Comparison of ENCODE assay signal across 8 cellular contexts in the genomic region with DNA sequence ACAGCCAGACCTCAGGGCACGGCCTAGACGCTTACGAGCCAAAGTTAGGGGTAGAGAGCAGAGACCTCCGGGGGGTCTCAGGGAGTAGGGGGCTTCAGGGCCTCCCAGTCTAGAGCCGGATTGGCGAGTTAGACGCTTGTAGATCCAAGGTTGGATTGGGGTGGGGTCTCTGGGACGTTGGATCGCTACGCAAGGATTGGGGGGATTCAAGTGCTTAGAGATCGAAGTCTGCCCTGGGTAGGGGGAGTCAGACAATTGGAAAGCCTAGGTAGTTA. TPM values are rescaled to one million over a fixed set of nuclear protein-coding genes. Genes with fewer than 3 reads are reported as not detected.
A peak's percentile ranks its signal among the peaks of the same experiment; 100 is the strongest.
DNase-seq lines count a peak whose midpoint lies in the region; ATAC-seq and TF ChIP-seq lines count a peak whose summit lies in the region.

No MANE protein-coding gene starts in this region.

- no peaks in the 10 kb centered on the region for H3K27me3 Mint-ChIP-seq in MCF 10A (ENCODE audit: insufficient read depth, unreplicated experiment)

- H2BK120ac ChIP-seq in mesendoderm (ENCODE audit: low read depth, low read length), result no peak overlapping the region

- H3K23ac ChIP-seq in mesendoderm (ENCODE audit: low read length), result no peak overlapping the region

- H3K4me3 Mint-ChIP-seq in MCF 10A (ENCODE audit: unreplicated experiment), result peak overlapping the region; percentile 96

- peak overlapping the region; percentile 59 for H2AK5ac ChIP-seq in mesendoderm (ENCODE audit: low read length)

- peak overlapping the region; percentile 64 for H3K4ac ChIP-seq in mesendoderm (ENCODE audit: low read depth, low read length)

- peaks cover 6 to 25% (median 15%) of the 10 kb centered on the region in 11 experiments; a peak in 20 of 22 replicates for H3K36me3 ChIP-seq in BLaER1 treated with 17β-estradiol and CSF1 and Interleukin-3, amounts not matched to agents 10 nM and 100 nM
- H3K36me3 ChIP-seq in mesendoderm (ENCODE audit: control insufficient read depth, insufficient read depth, low read length) (no peaks in the 10 kb centered on the region), urinary bladder (ENCODE audit: insufficient read depth) (no peaks in the 10 kb centered on the region)

- peaks cover 7% of the 10 kb centered on the region for H3K79me1 ChIP-seq in mesendoderm (ENCODE audit: low read length)

- DNase-seq in NB4 (ENCODE audit: low read depth) (no peak), MCF 10A (ENCODE audit: unreplicated experiment) (no peak), mesendoderm (peak; percentile 54)

- H3K4me1 Mint-ChIP-seq in MCF 10A (ENCODE audit: insufficient read depth, unreplicated experiment), result peaks cover 18% of the 10 kb centered on the region

- peak overlapping the region; percentile 13 for H3K18ac ChIP-seq in mesendoderm (ENCODE audit: low read length)

- peak overlapping the region; percentile 88 for H3K56ac ChIP-seq in mesendoderm (ENCODE audit: low read length)

- no TSS peak for BruUV-seq in MCF 10A (replicated peaks; lab: Mats Ljungman, UMichigan)

- H3K4me3 ChIP-seq in BLaER1 treated with 17β-estradiol and CSF1 and Interleukin-3, amounts not matched to agents 10 nM and 100 nM, result peak overlapping the region; percentile 84 to 100 (median 97)
- peak overlapping the region; percentile 96 for H3K4me3 ChIP-seq in NB4 (ENCODE audit: low read depth, low read length)
- peak overlapping the region; percentile 56 for H3K4me3 ChIP-seq in mesendoderm (ENCODE audit: low read length)
- H3K4me3 ChIP-seq in urinary bladder (ENCODE audit: low read depth, low read length), result peak overlapping the region; percentile 92

- peaks cover 15 to 39% (median 29%) of the 10 kb centered on the region in 11 experiments; a peak in 21 of 22 replicates for H4K20me1 ChIP-seq in BLaER1 treated with 17β-estradiol and CSF1 and Interleukin-3, amounts not matched to agents 10 nM and 100 nM

- no peaks in the 10 kb centered on the region for H3K9me3 ChIP-seq in BLaER1 treated with 17β-estradiol and CSF1 and Interleukin-3, amounts not matched to agents 10 nM and 100 nM (replicated peaks in 1 of 11)

- H3K9ac ChIP-seq in BLaER1 treated with 17β-estradiol and CSF1 and Interleukin-3, amounts not matched to agents 10 nM and 100 nM, result peak overlapping the region; percentile 84 to 96 (median 95)
- peak overlapping the region; percentile 79 for H3K9ac ChIP-seq in mesendoderm (ENCODE audit: low read length)

- ATAC-seq in GM21367 (IDR thresholded peaks at IDR 0.05; ENCODE audit: unreplicated experiment), result no peak
- ATAC-seq in GM19395 (IDR thresholded peaks at IDR 0.05; ENCODE audit: unreplicated experiment), result no peak
- ATAC-seq in HG03025 (IDR thresholded peaks at IDR 0.05; ENCODE audit: low FRiP score, unreplicated experiment), result no peak

- H2BK5ac ChIP-seq in mesendoderm (ENCODE audit: low read length), result peak overlapping the region; percentile 15

- peak overlapping the region; percentile 99 for H3K27ac Mint-ChIP-seq in MCF 10A (ENCODE audit: low read depth, unreplicated experiment)

- no peak overlapping the region for H4K5ac ChIP-seq in mesendoderm (ENCODE audit: low read length)

- peaks cover 31 to 46% (median 36%) of the 10 kb centered on the region in 10 experiments for H3K4me1 ChIP-seq in BLaER1 treated with 17β-estradiol and CSF1 and Interleukin-3, amounts not matched to agents 10 nM and 100 nM
- H3K4me1 ChIP-seq in mesendoderm (ENCODE audit: control insufficient read depth, low read depth, low read length) (no peaks in the 10 kb centered on the region), urinary bladder (ENCODE audit: insufficient read depth) (no peaks in the 10 kb centered on the region)

- H3K4me2 ChIP-seq in BLaER1 treated with 17β-estradiol and CSF1 and Interleukin-3, amounts not matched to agents 10 nM and 100 nM, result peak overlapping the region; percentile 91 to 99 (median 98)
- H3K4me2 ChIP-seq in mesendoderm (ENCODE audit: low read length), result peak overlapping the region; percentile 90

- POLR2A ChIA-PET in MCF 10A (lab: Yijun Ruan, JAX), result interaction anchor here (0.7 to 4.9 kb wide), 51 partner anchors 9 to 1130 kb away, joined by 3 to 57 read pairs (median 5); a partner anchor contains a TSS

- CTCF ChIA-PET in MCF 10A (lab: Yijun Ruan, JAX), result interaction anchor here (0.6 to 2.0 kb wide), 23 partner anchors 8 to 1131 kb away, joined by 3 to 15 read pairs (median 4); a partner anchor contains a TSS

- no peak for TF ChIP-seq POLR2A in NB4 (IDR thresholded peaks at IDR 0.05; ENCODE audit: extremely low read depth, insufficient read length)

- H3K27ac ChIP-seq in BLaER1 treated with 17β-estradiol and CSF1 and Interleukin-3, amounts not matched to agents 10 nM and 100 nM, result peak overlapping the region; percentile 81 to 94 (median 89)
- H3K27ac ChIP-seq in mesendoderm (ENCODE audit: low read depth, low read length) (peak overlapping the region; percentile 79), urinary bladder (ENCODE audit: low read depth) (peak overlapping the region; percentile 97)

- peaks cover 24% of the 10 kb centered on the region for H3K36me3 Mint-ChIP-seq in MCF 10A (ENCODE audit: insufficient read depth, unreplicated experiment)

- no peak overlapping the region for H2BK15ac ChIP-seq in mesendoderm (replicated peaks; ENCODE audit: low read depth)

- H3K79me2 ChIP-seq in mesendoderm (ENCODE audit: control insufficient read depth, insufficient read depth, low read length), result peaks cover 31% of the 10 kb centered on the region

- no peak overlapping the region for H4K8ac ChIP-seq in mesendoderm (ENCODE audit: low read depth, low read length)

- H3K27me3 ChIP-seq in BLaER1 treated with 17β-estradiol and CSF1 and Interleukin-3, amounts not matched to agents 10 nM and 100 nM, result peaks cover 8 to 20% (median 16%) of the 10 kb centered on the region in 11 experiments; a peak in 21 of 22 replicates
- H3K27me3 ChIP-seq in mesendoderm (ENCODE audit: insufficient read depth, low read length, poor library complexity), result no peaks in the 10 kb centered on the region

- no CpG with 5 or more reads among the region's 11 CpGs for WGBS in mesendoderm (ENCODE audit: extremely low coverage, insufficient coverage, low lambda C conversion rate)
- WGBS in urinary bladder, result under 1% methylated on average over 11 of the region's 11 CpGs

- TF ChIP-seq CTCF in NB4 (IDR thresholded peaks at IDR 0.05; ENCODE audit: low read depth, low read length), result no peak
- TF ChIP-seq CTCF in MCF 10A (IDR thresholded peaks at IDR 0.05; ENCODE audit: unreplicated experiment), result no peak

- intact Hi-C loops in MCF 10A (cut with micrococcal nuclease), result loop anchor here (5.0 kb wide), 2 partner anchors 201 to 344 kb away; a partner anchor contains a TSS

- no peaks in the 10 kb centered on the region for H3K9me3 Mint-ChIP-seq in MCF 10A (ENCODE audit: unreplicated experiment)

RNA-seq across cellular contexts. Expression of a gene that starts 0.4 kb away (rescaled TPM):
- total RNA-seq in MCF 10A (2022) (93.3 and 108 TPM in 2 replicates), urinary bladder (53.1 TPM)
- 23.7 TPM for polyA plus RNA-seq in mesendoderm (2013, experiment 1 of 2)
- 24.1 TPM for polyA plus RNA-seq in mesendoderm (2013, experiment 2 of 2)
- 47.9 TPM for polyA plus RNA-seq in urinary bladder

RNA-seq across cellular contexts. Expression of a gene that starts 41.1 kb away (rescaled TPM):
- total RNA-seq in MCF 10A (2022), result 23.4 and 25.8 TPM in 2 replicates
- polyA plus RNA-seq in mesendoderm (2013, experiment 1 of 2), result 10.3 TPM
- 10.5 TPM for polyA plus RNA-seq in mesendoderm (2013, experiment 2 of 2)
- 14.8 TPM for total RNA-seq in urinary bladder
- polyA plus RNA-seq in urinary bladder, result 59.1 TPM
